In genomic region chr21:28811860-28812259, GRCh38 we compare ENCODE assay signal across 5 cellular contexts.
"Had no signal": no experiment of that assay in that cellular context is flagged by ENCODE, and none has a peak within 500 bp of the region (broad histone marks: within the 10 kb centered on the region; RNA-seq: fewer than 3 reads in every experiment).

No MANE protein-coding gene starts in this region.

- DNase-seq: IMR-90, KG1 had no signal

- H3K36me3 ChIP-seq: HAP-1 had no signal

- H3K4me3 ChIP-seq: GM23338, HAP-1, K562 had no signal

- H3K9me3 ChIP-seq: HAP-1 had no signal

- H3K4me1 ChIP-seq: HAP-1 had no signal
